In genomic region chr12:39122562-39123204, GRCh38 we compare ENCODE assay signal across 24 cellular contexts.
A peak's percentile ranks its signal among the peaks of the same experiment; 100 is the strongest.
DNase-seq lines count a peak whose midpoint lies in the region; ATAC-seq and TF ChIP-seq lines count a peak whose summit lies in the region.
"Had no signal": no experiment of that assay in that cellular context is flagged by ENCODE, and none has a peak within 500 bp of the region (broad histone marks: within the 10 kb centered on the region; RNA-seq: fewer than 3 reads in every experiment).

No MANE protein-coding gene starts in this region.

- BruUV-seq in mammary epithelial cell (replicated peaks; lab: Mats Ljungman, UMichigan): no TSS peak

- H3K36me3 ChIP-seq in mammary epithelial cell (ENCODE audit: insufficient read depth, low read length) (no peaks in the 10 kb centered on the region), breast epithelium (no peaks in the 10 kb centered on the region), RWPE2 (ENCODE audit: low read depth) (no peaks in the 10 kb centered on the region)
- H3K36me3 ChIP-seq: pancreas, right lobe of liver had no signal

- no peaks in the 10 kb centered on the region for H3K79me2 ChIP-seq in mammary epithelial cell (ENCODE audit: insufficient read depth, low read length)

- dilution Hi-C loops in mammary epithelial cell (cut with HindIII; ENCODE audit: low sequenced_read_pairs): no loop called here

- H3K9me3 ChIP-seq in mammary epithelial cell (replicated peaks; ENCODE audit: insufficient read depth, low read length) (no peaks in the 10 kb centered on the region), breast epithelium (no peaks in the 10 kb centered on the region), RWPE2 (ENCODE audit: severe bottlenecking) (no peaks in the 10 kb centered on the region)
- H3K9me3 ChIP-seq: A549, pancreas, right lobe of liver had no signal

- peaks cover 24% of the 10 kb centered on the region for H3K4me1 ChIP-seq in mammary epithelial cell (ENCODE audit: insufficient read depth, low read length)
- H3K4me1 ChIP-seq in breast epithelium: no peaks in the 10 kb centered on the region
- H3K4me1 ChIP-seq in RWPE2 (ENCODE audit: insufficient read depth, poor library complexity, severe bottlenecking): peaks cover 14% of the 10 kb centered on the region
- H3K4me1 ChIP-seq: pancreas, right lobe of liver had no signal

- TF ChIP-seq POLR2A in breast epithelium (IDR thresholded peaks at IDR 0.05): no peak

- in situ Hi-C loops in mammary epithelial cell (cut with MboI; ENCODE audit: low sequenced_read_pairs in 2 of 2): loop anchor here in 1 of 2 donors (25.0 kb wide), 1 partner anchor 785 kb away; no protein-coding TSS in a partner anchor

- H2AFZ ChIP-seq in mammary epithelial cell (ENCODE audit: low read depth, low read length): peak overlapping the region; percentile 65

- H3K27ac ChIP-seq in mammary epithelial cell (ENCODE audit: insufficient read depth, low read depth, low read length): no peak overlapping the region
- no peak overlapping the region for H3K27ac ChIP-seq in breast epithelium
- H3K27ac ChIP-seq in RWPE2 (ENCODE audit: poor library complexity, severe bottlenecking): no peak overlapping the region
- H3K27ac ChIP-seq: A549, pancreas, right lobe of liver had no signal

- no peak overlapping the region for H3K4me2 ChIP-seq in mammary epithelial cell (ENCODE audit: insufficient read depth, low read depth, low read length)
- H3K4me2 ChIP-seq: A549 had no signal

- no peak for TF ChIP-seq CTCF in mammary epithelial cell (conservative IDR thresholded peaks at IDR 0.05 in 1 of 2, IDR thresholded peaks at IDR 0.05 in 1 of 2; ENCODE audit: extremely low read depth in 1 of 2, insufficient read depth in 1 of 2, low read depth in 1 of 2, low read length in 2 of 2)
- no peak for TF ChIP-seq CTCF in breast epithelium (IDR thresholded peaks at IDR 0.05)
- TF ChIP-seq CTCF in RWPE2 (IDR thresholded peaks at IDR 0.05; ENCODE audit: poor library complexity, severe bottlenecking): no peak

- intact Hi-C loops in mammary epithelial cell (cut with micrococcal nuclease): no loop called here
- intact Hi-C loops in breast epithelium (cut with DNase I; ENCODE audit: low total_unique reads): no loop called here

- DNase-seq in mammary epithelial cell (peak; percentile 22), breast epithelium (ENCODE audit: low spot score in 2 of 2) (no peak), RWPE2 (ENCODE audit: low spot score) (no peak), iPS-NIHi7 (ENCODE audit: extremely low spot score) (peak; percentile 68), HuH-7.5 (ENCODE audit: low spot score) (no peak)
- DNase-seq: activated B cell treated with CpG ODN at 0.5 μM for 24 hours; activated CD4-positive, alpha-beta memory T cell treated with anti-CD3 and anti-CD28 coated beads for 36 hours; activated effector memory CD4-positive, alpha-beta T cell treated with anti-CD3 and anti-CD28 coated beads, Interleukin-2, amount 50 U/mL, for 16 hours; activated T-cell treated with anti-CD3 and anti-CD28 coated beads for 4 hours; DMS79 treated with DMSO at 0.1 percent for 48 hours; left cardiac atrium; mesenchymal stem cell; natural killer cell; NCI-H1436; NCI-H2171; NCI-H69; pancreas; right lobe of liver had no signal

- ATAC-seq in RWPE2 (ENCODE audit: low read depth) (peak; percentile 18; the same call in 1 of the 3 replicates), GM18907 (IDR thresholded peaks at IDR 0.05; ENCODE audit: unreplicated experiment) (no peak), GM19035 (IDR thresholded peaks at IDR 0.05; ENCODE audit: unreplicated experiment) (no peak), HG03135 (IDR thresholded peaks at IDR 0.05; ENCODE audit: unreplicated experiment) (no peak)
- ATAC-seq: A549, GM12878, K562, left cardiac atrium, natural killer cell, pancreas, right lobe of liver had no signal

- WGBS in mammary epithelial cell (ENCODE audit: low coverage, missing lambda C conversion rate): 63% methylated on average over 4 of the region's 6 CpGs

- CTCF ChIA-PET in mammary epithelial cell (lab: Charles Lee; ENCODE audit: low non-redundant PET): no interaction called here

- H3K4me3 ChIP-seq in mammary epithelial cell (replicated peaks in 1 of 3; ENCODE audit: insufficient read depth in 1 of 3, low read depth in 2 of 3, low read length in 3 of 3): no peak overlapping the region
- no peak overlapping the region for H3K4me3 ChIP-seq in breast epithelium
- no peak overlapping the region for H3K4me3 ChIP-seq in RWPE2 (ENCODE audit: severe bottlenecking)
- H3K4me3 ChIP-seq: A549, GM12878, K562, pancreas, right lobe of liver had no signal

- H3K27me3 ChIP-seq in mammary epithelial cell (ENCODE audit: insufficient read depth, low read length): no peaks in the 10 kb centered on the region
- no peaks in the 10 kb centered on the region for H3K27me3 ChIP-seq in breast epithelium
- H3K27me3 ChIP-seq in RWPE2 (ENCODE audit: insufficient read depth, poor library complexity, severe bottlenecking): no peaks in the 10 kb centered on the region
- H3K27me3 ChIP-seq: pancreas, right lobe of liver had no signal

- no peaks in the 10 kb centered on the region for H4K20me1 ChIP-seq in mammary epithelial cell (ENCODE audit: insufficient read depth, low read length)

- H3K9ac ChIP-seq in mammary epithelial cell (ENCODE audit: insufficient read depth, low read length): no peak overlapping the region

Comparison
In these comparisons a context has a peak if more than half of its experiments do, and no peak if none do; other contexts are left out.
1. DNase-seq: peak in mammary epithelial cell (single experiment) and iPS-NIHi7 (single experiment); none in breast epithelium (0 of 2), RWPE2 (single experiment) and HuH-7.5 (single experiment).